In the genomic region with DNA sequence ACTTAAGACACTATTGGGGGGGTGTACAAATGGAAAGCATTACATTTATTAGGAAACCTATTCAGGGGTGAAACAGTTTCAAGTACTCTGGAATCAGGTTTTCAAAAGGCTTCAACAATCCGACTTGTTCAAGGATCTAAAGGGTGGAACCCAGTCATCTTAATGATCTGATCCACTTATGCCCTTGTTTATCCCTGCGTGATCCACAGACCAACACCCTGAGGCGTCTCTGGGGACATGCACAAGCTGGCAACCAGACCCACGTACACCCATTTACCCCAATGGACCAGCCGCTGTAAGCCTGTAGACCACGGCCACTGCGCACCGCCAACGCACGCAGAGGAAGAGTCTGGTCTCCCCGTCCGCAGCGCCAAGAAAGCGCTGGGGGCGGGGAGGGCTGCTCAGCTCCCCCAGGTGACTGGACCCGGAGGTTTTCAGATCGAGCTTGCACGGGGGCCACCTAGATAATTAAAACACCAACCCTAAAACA, we compare ENCODE assay signal across 1 cellular context.
TF ChIP-seq lines count a peak whose summit lies in the region.

No MANE protein-coding gene starts in this region.

TF ChIP-seq in IMR-90, 13 proteins besides CTCF, POLR2A, EP300 and RAD21 (continued from another document):
- TF ChIP-seq MXI1 (IDR thresholded peaks at IDR 0.05; ENCODE audit: borderline replicate concordance, low read depth, low read length) (no peak; the same call in 1 of the 2 replicates), SMC3 (IDR thresholded peaks at IDR 0.05; ENCODE audit: low read depth, low read length) (no peak)
- TF ChIP-seq, protein P1, sequence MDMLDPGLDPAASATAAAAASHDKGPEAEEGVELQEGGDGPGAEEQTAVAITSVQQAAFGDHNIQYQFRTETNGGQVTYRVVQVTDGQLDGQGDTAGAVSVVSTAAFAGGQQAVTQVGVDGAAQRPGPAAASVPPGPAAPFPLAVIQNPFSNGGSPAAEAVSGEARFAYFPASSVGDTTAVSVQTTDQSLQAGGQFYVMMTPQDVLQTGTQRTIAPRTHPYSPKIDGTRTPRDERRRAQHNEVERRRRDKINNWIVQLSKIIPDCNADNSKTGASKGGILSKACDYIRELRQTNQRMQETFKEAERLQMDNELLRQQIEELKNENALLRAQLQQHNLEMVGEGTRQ (IDR thresholded peaks at IDR 0.05; ENCODE audit: low read depth, low read length): no peak
